13 cellular contexts compared by ENCODE assay signal in the genomic region with DNA sequence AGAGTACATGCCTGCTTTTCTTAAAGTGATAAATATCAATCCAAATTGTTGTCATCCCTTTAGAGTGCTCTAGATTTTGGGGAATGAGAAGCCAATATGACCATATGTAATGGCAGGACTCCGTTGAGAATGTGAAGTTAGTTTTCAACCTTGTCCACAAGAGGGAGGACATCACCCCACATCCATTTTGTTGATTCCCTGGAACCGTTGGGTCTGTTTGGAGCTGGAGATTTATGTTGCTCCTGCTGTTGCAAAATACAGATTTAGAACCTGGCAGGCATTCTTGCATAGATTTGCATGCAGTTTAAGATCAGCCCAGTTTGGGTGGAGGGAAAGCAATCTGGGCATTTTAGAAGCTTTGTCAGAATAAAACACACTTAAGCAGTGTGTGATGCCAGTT.
DNase-seq lines count a peak whose midpoint lies in the region; ATAC-seq, FAIRE-seq and TF ChIP-seq lines count a peak whose summit lies in the region.
"Had no signal": no experiment of that assay in that cellular context is flagged by ENCODE, and none has a peak within 500 bp of the region (broad histone marks: within the 10 kb centered on the region; RNA-seq: fewer than 3 reads in every experiment).

No MANE protein-coding gene starts in this region.

- H3K9me3 ChIP-seq in neuronal stem cell (replicated peaks in 1 of 2; ENCODE audit: control insufficient read depth in 2 of 2, insufficient read depth in 1 of 2, low read depth in 1 of 2, low read length in 2 of 2) (no peaks in the 10 kb centered on the region), pancreas (no peaks in the 10 kb centered on the region)
- H3K9me3 ChIP-seq: heart right ventricle had no signal

- TF ChIP-seq CTCF in GM12872 (IDR thresholded peaks at IDR 0.05; ENCODE audit: insufficient read depth, low read depth, low read length): peak; percentile 22; the same call in 1 of the 3 replicates
- TF ChIP-seq CTCF in dorsolateral prefrontal cortex (IDR thresholded peaks at IDR 0.05 in 54 of 56, conservative IDR thresholded peaks at IDR 0.05 in 2 of 56; ENCODE audit: low read depth in 1 of 56, partially characterized antibody in 56 of 56): peak in 45 of 56 donors; percentile 13 to 48 (median 27)
- no peak for TF ChIP-seq CTCF in pancreas (IDR thresholded peaks at IDR 0.05)

- no peaks in the 10 kb centered on the region for H3K79me1 ChIP-seq in neuronal stem cell (ENCODE audit: low read depth, low read length)

- H3K4me3 ChIP-seq in dorsolateral prefrontal cortex (no peak overlapping the region), neuronal stem cell (ENCODE audit: low read length in 2 of 2) (no peak overlapping the region), pancreas (no peak overlapping the region)
- H3K4me3 ChIP-seq: heart right ventricle had no signal

- H4K91ac ChIP-seq in neuronal stem cell (ENCODE audit: low read depth, low read length, poor library complexity): no peak overlapping the region

- no CpG with 5 or more reads among the region's 2 CpGs for WGBS in neuronal stem cell (ENCODE audit: extremely low coverage in 2 of 2, insufficient read length in 2 of 2, insufficient replicate concordance in 1 of 2), 2 donors
- WGBS in pancreas, 2 donors: 7 to 12% methylated on average over 2 of the region's 2 CpGs

- no peak overlapping the region for H3K23ac ChIP-seq in neuronal stem cell (ENCODE audit: low read depth, low read length, poor library complexity)

- no peak overlapping the region for H3K9ac ChIP-seq in neuronal stem cell (ENCODE audit: low read depth, low read length, poor library complexity)

- H3K4me2 ChIP-seq in neuronal stem cell (ENCODE audit: insufficient read depth, low read length, poor library complexity, severe bottlenecking): no peak overlapping the region

- H2BK5ac ChIP-seq in neuronal stem cell (ENCODE audit: low read length): no peak overlapping the region

- intact Hi-C loops in dorsolateral prefrontal cortex (cut with DNase I): no loop called here
- intact Hi-C loops in pancreas (cut with DNase I): no loop called here

- H2AK5ac ChIP-seq in neuronal stem cell (ENCODE audit: low read depth, low read length): no peak overlapping the region

- DNase-seq in NCI-H2227 treated with DMSO at 0.1 percent for 48 hours (lab: John Stamatoyannopoulos, UW) (peak; percentile 33), dorsolateral prefrontal cortex (peak in 1 of 10 donors; percentile 37), neuronal stem cell (ENCODE audit: low spot score) (peak; percentile 2), pancreas (no peak), H54 (ENCODE audit: insufficient read length, low spot score) (no peak)
- DNase-seq: activated naive CD4-positive, alpha-beta T cell treated with Interleukin-2 at 50 U/mL for 16 hours; CD4-positive, CD25-positive, alpha-beta regulatory T cell; heart right ventricle; mammary epithelial cell; NCI-H1092 had no signal

- H3K27ac ChIP-seq in dorsolateral prefrontal cortex (peak overlapping the region in 11 of 59 donors; percentile 2 to 62 (median 29)), neuronal stem cell (replicated peaks; ENCODE audit: low read length) (no peak overlapping the region), pancreas (no peak overlapping the region)
- H3K27ac ChIP-seq: heart right ventricle had no signal

- no peak overlapping the region for H3K14ac ChIP-seq in neuronal stem cell (ENCODE audit: low read length)

- no peak overlapping the region for H2BK120ac ChIP-seq in neuronal stem cell (ENCODE audit: low read depth, low read length)

- no peak overlapping the region for H4K8ac ChIP-seq in neuronal stem cell (ENCODE audit: low read depth, low read length)

- H3K36me3 ChIP-seq in neuronal stem cell (replicated peaks in 1 of 2; ENCODE audit: control insufficient read depth in 2 of 2, insufficient read depth in 2 of 2, low read length in 2 of 2) (no peaks in the 10 kb centered on the region), pancreas (no peaks in the 10 kb centered on the region)
- H3K36me3 ChIP-seq: heart right ventricle had no signal

- no peak overlapping the region for H3K4ac ChIP-seq in neuronal stem cell (ENCODE audit: low read length)

- FAIRE-seq in pancreas (lab: Jason Lieb, UNC) (no peak), H54 (lab: Jason Lieb, UNC) (no peak)
- FAIRE-seq: endothelial cell of umbilical vein had no signal

- H2BK12ac ChIP-seq in neuronal stem cell (ENCODE audit: low read length): no peak overlapping the region

- no peak overlapping the region for H3K18ac ChIP-seq in neuronal stem cell (ENCODE audit: low read length)

- TF ChIP-seq POLR2A in H54 (IDR thresholded peaks at IDR 0.05; ENCODE audit: low read depth, low read length): no peak

- H2BK15ac ChIP-seq in neuronal stem cell (ENCODE audit: low read length): no peak overlapping the region

- ATAC-seq in pancreas (no peak), HG03565 (IDR thresholded peaks at IDR 0.05; ENCODE audit: unreplicated experiment) (no peak)
- ATAC-seq: heart right ventricle had no signal

- no peak overlapping the region for H2AFZ ChIP-seq in neuronal stem cell (ENCODE audit: low read length)

- no peaks in the 10 kb centered on the region for H3K27me3 ChIP-seq in dorsolateral prefrontal cortex
- H3K27me3 ChIP-seq in neuronal stem cell (ENCODE audit: control insufficient read depth in 3 of 3, insufficient read depth in 3 of 3, low read depth in 1 of 3, low read length in 3 of 3): no peaks in the 10 kb centered on the region
- no peaks in the 10 kb centered on the region for H3K27me3 ChIP-seq in pancreas

- H3K4me1 ChIP-seq in neuronal stem cell (ENCODE audit: control insufficient read depth in 2 of 2, insufficient read depth in 1 of 2, low read depth in 1 of 2, low read length in 2 of 2) (no peaks in the 10 kb centered on the region), pancreas (no peaks in the 10 kb centered on the region)
- H3K4me1 ChIP-seq: heart right ventricle had no signal

Comparison
In these comparisons a context has a peak if more than half of its experiments do, and no peak if none do; other contexts are left out.
1. CTCF ChIP-seq: peak in GM12872 (single experiment) and dorsolateral prefrontal cortex (45 of 56); none in pancreas (0 of 4).
2. DNase-seq: peak in NCI-H2227 treated with DMSO at 0.1 percent for 48 hours (single experiment) and neuronal stem cell (single experiment); none in pancreas (0 of 6) and H54 (single experiment).